8 cellular contexts compared by ENCODE assay signal in the genomic region with DNA sequence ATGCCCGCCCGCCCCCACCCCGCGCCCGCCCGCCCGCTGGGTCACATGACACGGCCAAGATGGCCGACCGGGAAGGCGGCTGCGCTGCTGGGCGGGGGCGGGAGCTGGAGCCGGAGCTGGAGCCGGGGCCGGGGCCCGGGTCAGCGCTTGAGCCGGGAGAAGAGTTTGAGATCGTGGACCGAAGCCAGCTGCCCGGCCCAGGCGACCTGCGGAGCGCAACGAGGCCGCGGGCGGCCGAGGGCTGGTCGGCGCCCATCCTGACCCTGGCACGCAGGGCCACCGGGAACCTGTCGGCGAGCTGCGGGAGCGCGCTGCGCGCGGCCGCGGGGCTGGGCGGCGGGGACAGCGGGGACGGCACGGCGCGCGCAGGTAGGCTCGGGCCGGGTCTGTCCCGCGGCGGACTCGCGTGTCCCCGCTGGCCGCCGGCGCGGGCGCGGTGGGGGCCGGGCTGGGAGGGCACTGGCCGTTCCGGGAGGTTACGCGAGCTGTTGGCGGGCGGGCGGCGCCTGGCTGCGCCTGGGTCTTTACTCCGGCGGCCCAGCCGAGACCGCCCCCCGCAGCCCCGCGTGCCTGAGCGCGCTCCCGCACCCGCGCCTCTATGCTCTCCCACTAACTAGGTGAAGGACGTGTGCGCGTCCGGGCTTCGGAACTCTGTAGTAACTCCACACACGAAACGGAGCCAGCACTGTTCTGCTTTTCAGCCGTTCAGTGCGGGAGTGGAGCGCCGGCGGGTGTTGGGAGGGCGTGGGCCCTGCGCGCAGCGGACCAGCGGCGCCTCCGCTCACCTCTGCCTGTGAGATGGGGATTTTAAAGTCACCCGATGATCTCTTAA. TPM values are rescaled to one million over a fixed set of nuclear protein-coding genes. Genes with fewer than 3 reads are reported as not detected.
DNase-seq lines count a peak whose midpoint lies in the region; ATAC-seq and TF ChIP-seq lines count a peak whose summit lies in the region.

A gene with protein sequence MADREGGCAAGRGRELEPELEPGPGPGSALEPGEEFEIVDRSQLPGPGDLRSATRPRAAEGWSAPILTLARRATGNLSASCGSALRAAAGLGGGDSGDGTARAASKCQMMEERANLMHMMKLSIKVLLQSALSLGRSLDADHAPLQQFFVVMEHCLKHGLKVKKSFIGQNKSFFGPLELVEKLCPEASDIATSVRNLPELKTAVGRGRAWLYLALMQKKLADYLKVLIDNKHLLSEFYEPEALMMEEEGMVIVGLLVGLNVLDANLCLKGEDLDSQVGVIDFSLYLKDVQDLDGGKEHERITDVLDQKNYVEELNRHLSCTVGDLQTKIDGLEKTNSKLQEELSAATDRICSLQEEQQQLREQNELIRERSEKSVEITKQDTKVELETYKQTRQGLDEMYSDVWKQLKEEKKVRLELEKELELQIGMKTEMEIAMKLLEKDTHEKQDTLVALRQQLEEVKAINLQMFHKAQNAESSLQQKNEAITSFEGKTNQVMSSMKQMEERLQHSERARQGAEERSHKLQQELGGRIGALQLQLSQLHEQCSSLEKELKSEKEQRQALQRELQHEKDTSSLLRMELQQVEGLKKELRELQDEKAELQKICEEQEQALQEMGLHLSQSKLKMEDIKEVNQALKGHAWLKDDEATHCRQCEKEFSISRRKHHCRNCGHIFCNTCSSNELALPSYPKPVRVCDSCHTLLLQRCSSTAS (plus strand): TSS at position 44 of the 832 bp plus-strand sequence. CDS start 16 bp downstream, at position 60.

- H3K27me3 Mint-ChIP-seq in activated T-cell treated with anti-CD3 and anti-CD28 coated beads, Interleukin-2, amount 50 U/mL, for 4 hours (ENCODE audit: low read depth): no peaks in the 10 kb centered on the region
- no peaks in the 10 kb centered on the region for H3K27me3 Mint-ChIP-seq in naive B cell

- peak within 1 kb of the TSS; percentile 83 for H2AFZ ChIP-seq in PC-3 (ENCODE audit: low read length)

- no peaks in the 10 kb centered on the region for H3F3A ChIP-seq in PC-3 (ENCODE audit: low read length, unreplicated experiment)

- no peak for TF ChIP-seq CTCF in PC-3 (conservative IDR thresholded peaks at IDR 0.05; ENCODE audit: low read depth, low read length)
- TF ChIP-seq CTCF in esophagus squamous epithelium (IDR thresholded peaks at IDR 0.05): peak in 2 of 6 experiments; percentile 29 to 49

- no TSS peak for BruUV-seq in PC-3 (replicated peaks; lab: Mats Ljungman, UMichigan)

- TF ChIP-seq POLR2A in esophagus squamous epithelium (IDR thresholded peaks at IDR 0.05): peak in 3 of 4 donors; percentile 54 to 91 (median 78)

- H3K9me3 ChIP-seq in PC-3 (ENCODE audit: low read length): no peaks in the 10 kb centered on the region
- no peaks in the 10 kb centered on the region for H3K9me3 ChIP-seq in esophagus squamous epithelium

- H3K9ac ChIP-seq in PC-3 (ENCODE audit: low read length): peak within 1 kb of the TSS; percentile 74

- POLR2A ChIA-PET in PC-3 (lab: Charles Lee; ENCODE audit: unreplicated experiment): interaction anchor here (0.5 to 1.4 kb wide), 2 partner anchors 9 to 173 kb away, joined by 3 to 8 read pairs; no protein-coding TSS in a partner anchor

- H3K4me3 Mint-ChIP-seq in activated T-cell treated with anti-CD3 and anti-CD28 coated beads, Interleukin-2, amount 50 U/mL, for 4 hours: peak within 1 kb of the TSS; percentile 98
- H3K4me3 Mint-ChIP-seq in naive B cell: peak within 1 kb of the TSS; percentile 95 to 100 (median 99)
- peak within 1 kb of the TSS; percentile 94 for H3K4me3 Mint-ChIP-seq in stimulated activated effector memory CD8-positive, alpha-beta T cell treated with anti-CD3 and anti-CD28 coated beads, Interleukin-12 subunit alpha, Interleukin-12 subunit beta, amount 100 ng/mL, for 72 hours

- H3K79me2 ChIP-seq in PC-3 (ENCODE audit: low read length): peaks cover 47% of the 10 kb centered on the region

- H3K36me3 Mint-ChIP-seq in activated T-cell treated with anti-CD3 and anti-CD28 coated beads, Interleukin-2, amount 50 U/mL, for 4 hours (ENCODE audit: insufficient read depth): peaks cover 8% of the 10 kb centered on the region
- no peaks in the 10 kb centered on the region for H3K36me3 Mint-ChIP-seq in naive B cell
- H3K36me3 Mint-ChIP-seq in stimulated activated effector memory CD8-positive, alpha-beta T cell treated with anti-CD3 and anti-CD28 coated beads, Interleukin-12 subunit alpha, Interleukin-12 subunit beta, amount 100 ng/mL, for 72 hours: peaks cover 44% of the 10 kb centered on the region

- peak; percentile 86 for ATAC-seq in GM19452 (IDR thresholded peaks at IDR 0.05; ENCODE audit: unreplicated experiment)
- ATAC-seq in HG03571 (IDR thresholded peaks at IDR 0.05; ENCODE audit: unreplicated experiment): peak; percentile 85
- peak; percentile 73 for ATAC-seq in PC-3
- ATAC-seq in activated T-cell treated with anti-CD3 and anti-CD28 coated beads, Interleukin-2, amount 50 U/mL, for 4 hours: peak; percentile 85 to 88
- peak; percentile 70 to 75 for ATAC-seq in naive B cell (ENCODE audit: low read depth in 2 of 2)
- ATAC-seq in stimulated activated effector memory CD8-positive, alpha-beta T cell treated with anti-CD3 and anti-CD28 coated beads, Interleukin-12 subunit alpha, Interleukin-12 subunit beta, amount 100 ng/mL, for 72 hours: peak; percentile 91

- DNase-seq in COR-L47 (lab: John Stamatoyannopoulos, UW) (peak; percentile 68), PC-3 (peak; percentile 67), esophagus squamous epithelium (lab: John Stamatoyannopoulos, UW) (peak; percentile 49), naive B cell (peak; percentile 81)
- peak; percentile 73 for DNase-seq in activated T-cell treated with anti-CD3 and anti-CD28 coated beads, Interleukin-2, amount 50 U/mL, for 4 hours
- peak; percentile 80 to 94 for DNase-seq in stimulated activated effector memory CD8-positive, alpha-beta T cell treated with anti-CD3 and anti-CD28 coated beads, Interleukin-12 subunit alpha, Interleukin-12 subunit beta, amount 100 ng/mL, for 72 hours (ENCODE audit: low spot score in 2 of 2)

- H3K27me3 ChIP-seq in PC-3 (ENCODE audit: low read length): no peaks in the 10 kb centered on the region
- H3K27me3 ChIP-seq in esophagus squamous epithelium: no peaks in the 10 kb centered on the region

- no peaks in the 10 kb centered on the region for H3K9me3 Mint-ChIP-seq in activated T-cell treated with anti-CD3 and anti-CD28 coated beads, Interleukin-2, amount 50 U/mL, for 4 hours
- no peaks in the 10 kb centered on the region for H3K9me3 Mint-ChIP-seq in naive B cell
- no peaks in the 10 kb centered on the region for H3K9me3 Mint-ChIP-seq in stimulated activated effector memory CD8-positive, alpha-beta T cell treated with anti-CD3 and anti-CD28 coated beads, Interleukin-12 subunit alpha, Interleukin-12 subunit beta, amount 100 ng/mL, for 72 hours

- peak within 1 kb of the TSS; percentile 91 for H3K4me2 ChIP-seq in PC-3 (ENCODE audit: low read length)

- intact Hi-C loops in PC-3 (cut with micrococcal nuclease) (loop anchor here (1.0 kb wide), 1 partner anchor 9 kb away; no protein-coding TSS in a partner anchor), esophagus squamous epithelium (cut with DNase I) (loop anchor here (5.0 kb wide), 1 partner anchor 72 kb away; a partner anchor contains a TSS)

- CTCF ChIA-PET in PC-3 (lab: Charles Lee): no interaction called here

- peak within 1 kb of the TSS; percentile 95 to 100 (median 100) for H3K27ac Mint-ChIP-seq in naive B cell
- H3K27ac Mint-ChIP-seq in stimulated activated effector memory CD8-positive, alpha-beta T cell treated with anti-CD3 and anti-CD28 coated beads, Interleukin-12 subunit alpha, Interleukin-12 subunit beta, amount 100 ng/mL, for 72 hours: peak within 1 kb of the TSS; percentile 98

- H3K4me1 Mint-ChIP-seq in activated T-cell treated with anti-CD3 and anti-CD28 coated beads, Interleukin-2, amount 50 U/mL, for 4 hours (ENCODE audit: low read depth): peaks cover 35% of the 10 kb centered on the region
- peaks cover 29 to 71% (median 31%) of the 10 kb centered on the region in 3 donors for H3K4me1 Mint-ChIP-seq in naive B cell
- peaks cover 24% of the 10 kb centered on the region for H3K4me1 Mint-ChIP-seq in stimulated activated effector memory CD8-positive, alpha-beta T cell treated with anti-CD3 and anti-CD28 coated beads, Interleukin-12 subunit alpha, Interleukin-12 subunit beta, amount 100 ng/mL, for 72 hours

- no peaks in the 10 kb centered on the region for H3K9me2 ChIP-seq in PC-3 (replicated peaks; ENCODE audit: low read length)

- H3K4me1 ChIP-seq in PC-3 (ENCODE audit: insufficient read depth, low read length) (peaks cover 24% of the 10 kb centered on the region), esophagus squamous epithelium (peaks cover 12 to 59% (median 34%) of the 10 kb centered on the region in 3 donors)

- WGBS in esophagus squamous epithelium, 2 donors: 0% methylated on average over 10 to 12 of the region's 109 CpGs

- no peaks in the 10 kb centered on the region for H3K36me3 ChIP-seq in PC-3 (ENCODE audit: low read depth, low read length)
- H3K36me3 ChIP-seq in esophagus squamous epithelium: no peaks in the 10 kb centered on the region

- H3K27ac ChIP-seq in PC-3 (ENCODE audit: low read length): peak within 1 kb of the TSS; percentile 68
- H3K27ac ChIP-seq in esophagus squamous epithelium: peak within 1 kb of the TSS; percentile 93 to 99 (median 96)

- H4K20me1 ChIP-seq in PC-3 (ENCODE audit: low read length): no peaks in the 10 kb centered on the region

- H3K4me3 ChIP-seq in PC-3 (ENCODE audit: low read length) (peak within 1 kb of the TSS; percentile 91), esophagus squamous epithelium (peak within 1 kb of the TSS; percentile 76 to 92 (median 79))

RNA-seq across cellular contexts. Expression of the gene that starts here (rescaled TPM):
- total RNA-seq in PC-3 (2014; rRNA removed): 27.1 and 31.5 TPM in 2 replicates
- 10 to 100 TPM; 33.8 to 38.7 (median 34.3) TPM for total RNA-seq in activated T-cell treated with anti-CD3 and anti-CD28 coated beads, Interleukin-2, amount 50 U/mL, for 4 hours
- 10 to 100 TPM; 27.1 to 63.8 (median 45.8) TPM for total RNA-seq in esophagus squamous epithelium
- polyA plus RNA-seq in naive B cell (ENCODE audit: low read depth in 6 of 6): 10 to 100 TPM; 12.9 to 63.5 (median 42.2) TPM

Comparison
In these comparisons a context has a peak if more than half of its experiments do, and no peak if none do; other contexts are left out.
1. Peak in every context shown above with its lines: DNase-seq, ATAC-seq, H3K4me3 ChIP-seq and H3K27ac ChIP-seq.